8 cellular contexts compared by ENCODE assay signal in the genomic region with DNA sequence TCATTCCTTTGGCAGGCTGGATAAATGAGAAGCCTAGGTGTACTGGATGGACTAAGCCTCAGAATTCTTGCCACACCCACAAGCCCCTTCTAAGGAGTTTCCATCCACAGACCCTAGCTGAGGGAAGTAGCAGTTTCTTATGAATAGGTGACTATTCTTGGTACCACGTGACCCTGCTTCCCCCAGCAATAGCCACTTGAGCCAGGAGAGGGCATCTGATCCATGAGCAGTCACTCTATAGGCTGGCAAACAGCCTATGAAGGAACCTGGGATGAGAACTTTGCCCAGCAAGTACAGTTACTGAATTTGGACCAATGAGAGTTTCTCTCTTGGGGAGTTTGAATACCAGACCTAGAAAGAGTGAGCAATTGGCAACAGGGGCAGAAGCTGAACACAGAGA.
DNase-seq lines count a peak whose midpoint lies in the region; ATAC-seq and TF ChIP-seq lines count a peak whose summit lies in the region.

No MANE protein-coding gene starts in this region.

- no peak overlapping the region for H3K27ac Mint-ChIP-seq in activated naive CD8-positive, alpha-beta T cell treated with anti-CD3 and anti-CD28 coated beads, Interleukin-2, amount 50 U/mL, for 24 hours
- no peak overlapping the region for H3K27ac Mint-ChIP-seq in osteocyte (ENCODE audit: unreplicated experiment)

- H3K27me3 Mint-ChIP-seq in activated naive CD8-positive, alpha-beta T cell treated with anti-CD3 and anti-CD28 coated beads, Interleukin-2, amount 50 U/mL, for 24 hours = peaks cover 4% of the 10 kb centered on the region
- peaks cover 81% of the 10 kb centered on the region for H3K27me3 Mint-ChIP-seq in osteocyte (ENCODE audit: unreplicated experiment)

- DNase-seq in SIG-M5 treated with dmso at 0.1 percent for 504 hours (lab: John Stamatoyannopoulos, UW; ENCODE audit: unreplicated experiment) (peak; percentile 45), SIG-M5 (lab: John Stamatoyannopoulos, UW) (no peak), Kasumi-1 (lab: John Stamatoyannopoulos, UW) (peak; percentile 13 to 32), osteocyte (ENCODE audit: extremely low spot score, unreplicated experiment) (no peak), NCI-H187 treated with DMSO at 0.1 percent for 48 hours (lab: John Stamatoyannopoulos, UW) (no peak)
- peak; percentile 1 for DNase-seq in activated naive CD8-positive, alpha-beta T cell treated with anti-CD3 and anti-CD28 coated beads, Interleukin-2, amount 50 U/mL, for 24 hours
- DNase-seq in activated CD4-positive, alpha-beta T cell treated with anti-CD3 and anti-CD28 coated beads for 1 hour = no peak

- TF ChIP-seq CTCF in osteocyte (IDR thresholded peaks at IDR 0.05) = peak; percentile 36

- no peaks in the 10 kb centered on the region for H3K9me3 Mint-ChIP-seq in activated naive CD8-positive, alpha-beta T cell treated with anti-CD3 and anti-CD28 coated beads, Interleukin-2, amount 50 U/mL, for 24 hours
- H3K9me3 Mint-ChIP-seq in osteocyte (ENCODE audit: unreplicated experiment) = no peaks in the 10 kb centered on the region

- H3K4me1 Mint-ChIP-seq in activated naive CD8-positive, alpha-beta T cell treated with anti-CD3 and anti-CD28 coated beads, Interleukin-2, amount 50 U/mL, for 24 hours = no peaks in the 10 kb centered on the region
- no peaks in the 10 kb centered on the region for H3K4me1 Mint-ChIP-seq in osteocyte (ENCODE audit: unreplicated experiment)

- H3K4me3 Mint-ChIP-seq in activated naive CD8-positive, alpha-beta T cell treated with anti-CD3 and anti-CD28 coated beads, Interleukin-2, amount 50 U/mL, for 24 hours = no peak overlapping the region
- no peak overlapping the region for H3K4me3 Mint-ChIP-seq in osteocyte (ENCODE audit: unreplicated experiment)

- no peaks in the 10 kb centered on the region for H3K36me3 Mint-ChIP-seq in activated naive CD8-positive, alpha-beta T cell treated with anti-CD3 and anti-CD28 coated beads, Interleukin-2, amount 50 U/mL, for 24 hours (ENCODE audit: low read depth)
- H3K36me3 Mint-ChIP-seq in osteocyte (ENCODE audit: unreplicated experiment) = no peaks in the 10 kb centered on the region

- ATAC-seq in GM21786 (IDR thresholded peaks at IDR 0.05; ENCODE audit: unreplicated experiment) = peak; percentile 88
- ATAC-seq in activated naive CD8-positive, alpha-beta T cell treated with anti-CD3 and anti-CD28 coated beads, Interleukin-2, amount 50 U/mL, for 24 hours = no peak

Comparison
In these comparisons a context has a peak if more than half of its experiments do, and no peak if none do; other contexts are left out.
1. DNase-seq: peak in SIG-M5 treated with dmso at 0.1 percent for 504 hours (single experiment), Kasumi-1 (2 of 2) and activated naive CD8-positive, alpha-beta T cell treated with anti-CD3 and anti-CD28 coated beads, Interleukin-2, amount 50 U/mL, for 24 hours (single experiment); none in SIG-M5 (single experiment), osteocyte (single experiment), NCI-H187 treated with DMSO at 0.1 percent for 48 hours (single experiment) and activated CD4-positive, alpha-beta T cell treated with anti-CD3 and anti-CD28 coated beads for 1 hour (single experiment).